10 cellular contexts compared by ENCODE assay signal in the genomic region with DNA sequence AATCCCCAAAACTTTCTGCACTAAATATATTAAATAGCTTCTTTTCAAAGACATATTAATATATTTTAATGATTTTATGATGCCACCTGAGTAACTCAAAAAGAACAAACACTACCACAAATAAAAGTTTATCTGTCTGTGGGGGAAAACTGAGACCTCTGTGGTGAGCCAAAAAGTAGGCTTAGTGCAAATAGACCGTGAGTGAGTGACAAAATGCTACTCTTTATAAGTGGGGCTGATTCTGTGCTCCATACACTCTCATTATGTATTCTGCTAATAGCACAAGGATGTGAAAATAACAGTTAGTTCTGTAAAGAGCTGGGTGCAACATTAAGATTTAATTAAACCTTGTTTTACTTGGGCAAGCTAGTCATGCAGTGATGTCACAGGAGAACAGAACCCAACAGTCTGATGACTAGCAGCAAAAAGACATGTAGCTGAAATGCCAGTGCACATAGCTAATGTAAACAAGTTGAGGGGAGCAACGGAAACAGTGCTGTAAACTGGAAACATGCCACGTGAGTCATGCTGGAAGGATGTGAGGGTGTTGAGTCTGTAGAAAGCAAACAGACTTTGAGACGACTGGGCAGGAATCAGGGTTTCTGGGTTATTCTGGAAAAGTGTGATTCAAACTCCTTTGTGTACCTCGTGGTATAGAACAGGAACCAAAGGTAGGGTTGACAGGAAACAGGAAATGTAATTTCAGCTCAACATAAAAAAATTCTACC.
DNase-seq lines count a peak whose midpoint lies in the region; ATAC-seq and TF ChIP-seq lines count a peak whose summit lies in the region.
"Had no signal": no experiment of that assay in that cellular context is flagged by ENCODE, and none has a peak within 500 bp of the region (broad histone marks: within the 10 kb centered on the region; RNA-seq: fewer than 3 reads in every experiment).

No MANE protein-coding gene starts in this region.

- H3K4me3 Mint-ChIP-seq in MCF 10A (ENCODE audit: unreplicated experiment): peak overlapping the region; percentile 58
- no peak overlapping the region for H3K4me3 Mint-ChIP-seq in neural progenitor cell
- H3K4me3 Mint-ChIP-seq: activated naive CD4-positive, alpha-beta T cell treated with anti-CD3 and anti-CD28 coated beads, Interleukin-2, amount 50 U/mL, for 24 hours had no signal

- H3K27ac Mint-ChIP-seq in MCF 10A (ENCODE audit: low read depth, unreplicated experiment) (peak overlapping the region; percentile 89), neural progenitor cell (no peak overlapping the region)
- H3K27ac Mint-ChIP-seq: activated naive CD4-positive, alpha-beta T cell treated with anti-CD3 and anti-CD28 coated beads, Interleukin-2, amount 50 U/mL, for 24 hours had no signal

- BruUV-seq in MCF 10A (replicated peaks; lab: Mats Ljungman, UMichigan): no TSS peak

- H3K4me1 ChIP-seq in ACC112 (ENCODE audit: control insufficient read depth, insufficient read depth, low read length, unreplicated experiment) (peaks cover 3% of the 10 kb centered on the region), liver (ENCODE audit: control insufficient read depth in 4 of 4, insufficient read depth in 4 of 4, low read length in 3 of 4) (peaks cover 0 to 6% (median 0%) of the 10 kb centered on the region in 4 donors), neural progenitor cell (no peaks in the 10 kb centered on the region), HAP-1 (no peaks in the 10 kb centered on the region)
- H3K4me1 ChIP-seq: spleen had no signal

- H3K9me3 Mint-ChIP-seq in MCF 10A (ENCODE audit: unreplicated experiment) (no peaks in the 10 kb centered on the region), neural progenitor cell (no peaks in the 10 kb centered on the region)

- DNase-seq in LoVo (ENCODE audit: low spot score) (peak; percentile 74), MCF 10A (ENCODE audit: unreplicated experiment) (peak; percentile 99), neural progenitor cell (ENCODE audit: low spot score) (no peak), HAP-1 (ENCODE audit: low spot score in 2 of 2) (no peak)
- DNase-seq: spleen had no signal

- no peaks in the 10 kb centered on the region for H3K9me3 ChIP-seq in liver (ENCODE audit: control insufficient read depth in 4 of 4, low read length in 3 of 4)
- no peaks in the 10 kb centered on the region for H3K9me3 ChIP-seq in neural progenitor cell (ENCODE audit: low read depth)
- no peaks in the 10 kb centered on the region for H3K9me3 ChIP-seq in HAP-1
- H3K9me3 ChIP-seq: spleen had no signal

- in situ Hi-C loops in HAP-1 (cut with MboI; ENCODE audit: low sequenced_read_pairs): no loop called here

- H4K20me1 ChIP-seq in neural progenitor cell (ENCODE audit: low read depth): no peaks in the 10 kb centered on the region

- H3K27ac ChIP-seq in ACC112 (ENCODE audit: low read depth, low read length) (peak overlapping the region; percentile 71), liver (ENCODE audit: low read depth in 1 of 2, low read length in 2 of 2) (peak overlapping the region in 1 of 2 donors; percentile 46), neural progenitor cell (no peak overlapping the region)
- H3K27ac ChIP-seq: spleen had no signal

- ATAC-seq in HG03378 (IDR thresholded peaks at IDR 0.05; ENCODE audit: unreplicated experiment) (no peak), HG03354 (IDR thresholded peaks at IDR 0.05; ENCODE audit: poor library complexity, severe bottlenecking, unreplicated experiment) (no peak)

- no peaks in the 10 kb centered on the region for H3F3A ChIP-seq in neural progenitor cell (ENCODE audit: low read depth)

- CTCF ChIA-PET in MCF 10A (lab: Yijun Ruan, JAX): interaction anchor here (0.5 kb wide), 1 partner anchor 847 kb away, joined by 5 read pairs; no protein-coding TSS in a partner anchor

- no peaks in the 10 kb centered on the region for H3K27me3 Mint-ChIP-seq in MCF 10A (ENCODE audit: insufficient read depth, unreplicated experiment)
- H3K27me3 Mint-ChIP-seq in neural progenitor cell (ENCODE audit: insufficient read depth, low read depth): peaks cover 2% of the 10 kb centered on the region
- H3K27me3 Mint-ChIP-seq: activated naive CD4-positive, alpha-beta T cell treated with anti-CD3 and anti-CD28 coated beads, Interleukin-2, amount 50 U/mL, for 24 hours had no signal

- H3K9ac ChIP-seq in liver (ENCODE audit: low read depth in 1 of 2, low read length in 2 of 2) (no peak overlapping the region), neural progenitor cell (no peak overlapping the region)

- H3K4me3 ChIP-seq in ACC112 (ENCODE audit: low read depth, low read length): peak overlapping the region; percentile 18; the same call in 1 of the 2 replicates
- no peak overlapping the region for H3K4me3 ChIP-seq in liver (ENCODE audit: low read depth in 1 of 3, low read length in 3 of 3)
- no peak overlapping the region for H3K4me3 ChIP-seq in neural progenitor cell
- H3K4me3 ChIP-seq in HAP-1: no peak overlapping the region
- H3K4me3 ChIP-seq: spleen had no signal

- H2AFZ ChIP-seq in ACC112 (ENCODE audit: low read length, unreplicated experiment): no peak overlapping the region
- H2AFZ ChIP-seq in neural progenitor cell (replicated peaks): no peak overlapping the region

- no peaks in the 10 kb centered on the region for H3K27me3 ChIP-seq in ACC112 (ENCODE audit: insufficient read depth, low read length)
- H3K27me3 ChIP-seq in liver (ENCODE audit: control insufficient read depth in 4 of 4, insufficient read depth in 4 of 4, low read length in 3 of 4): no peaks in the 10 kb centered on the region
- H3K27me3 ChIP-seq in neural progenitor cell: no peaks in the 10 kb centered on the region
- no peaks in the 10 kb centered on the region for H3K27me3 ChIP-seq in HAP-1 (ENCODE audit: low read depth)
- H3K27me3 ChIP-seq: spleen had no signal

- 20% methylated on average over 5 of the region's 5 CpGs for WGBS in liver

- POLR2A ChIA-PET in MCF 10A (lab: Yijun Ruan, JAX): interaction anchor here (0.5 to 2.1 kb wide), 12 partner anchors 9 to 989 kb away, joined by 3 to 11 read pairs (median 3); no protein-coding TSS in a partner anchor

- H3K4me1 Mint-ChIP-seq in MCF 10A (ENCODE audit: insufficient read depth, unreplicated experiment) (peaks cover 6% of the 10 kb centered on the region), neural progenitor cell (peaks cover 2% of the 10 kb centered on the region)
- H3K4me1 Mint-ChIP-seq: activated naive CD4-positive, alpha-beta T cell treated with anti-CD3 and anti-CD28 coated beads, Interleukin-2, amount 50 U/mL, for 24 hours had no signal

- H3K36me3 ChIP-seq in ACC112 (ENCODE audit: insufficient read depth, low read length) (no peaks in the 10 kb centered on the region), liver (ENCODE audit: control insufficient read depth in 4 of 4, insufficient read depth in 3 of 4, low read depth in 1 of 4, low read length in 3 of 4) (no peaks in the 10 kb centered on the region), neural progenitor cell (no peaks in the 10 kb centered on the region), HAP-1 (replicated peaks) (no peaks in the 10 kb centered on the region)
- H3K36me3 ChIP-seq: spleen had no signal

- TF ChIP-seq RAD21 in liver (IDR thresholded peaks at IDR 0.05): peak; percentile 29 to 49

- no peaks in the 10 kb centered on the region for H3K79me2 ChIP-seq in ACC112 (ENCODE audit: control insufficient read depth, insufficient read depth, low read length, unreplicated experiment)
- H3K79me2 ChIP-seq in neural progenitor cell (ENCODE audit: low read depth): no peaks in the 10 kb centered on the region

- H3K4me2 ChIP-seq in neural progenitor cell: no peak overlapping the region

- H3K36me3 Mint-ChIP-seq in MCF 10A (ENCODE audit: insufficient read depth, unreplicated experiment): peaks cover 6% of the 10 kb centered on the region
- H3K36me3 Mint-ChIP-seq in neural progenitor cell: no peaks in the 10 kb centered on the region
- H3K36me3 Mint-ChIP-seq: activated naive CD4-positive, alpha-beta T cell treated with anti-CD3 and anti-CD28 coated beads, Interleukin-2, amount 50 U/mL, for 24 hours had no signal

- no peak for TF ChIP-seq CTCF in MCF 10A (IDR thresholded peaks at IDR 0.05; ENCODE audit: unreplicated experiment)
- no peak for TF ChIP-seq CTCF in liver (IDR thresholded peaks at IDR 0.05; ENCODE audit: low read depth, low read length, missing input control)
- no peak for TF ChIP-seq CTCF in neural progenitor cell (IDR thresholded peaks at IDR 0.05)

- intact Hi-C loops in MCF 10A (cut with micrococcal nuclease): no loop called here

TF ChIP-seq in liver, 16 proteins besides CTCF, POLR2A, EP300 and RAD21 (continues in another document):
- TF ChIP-seq, protein P1, sequence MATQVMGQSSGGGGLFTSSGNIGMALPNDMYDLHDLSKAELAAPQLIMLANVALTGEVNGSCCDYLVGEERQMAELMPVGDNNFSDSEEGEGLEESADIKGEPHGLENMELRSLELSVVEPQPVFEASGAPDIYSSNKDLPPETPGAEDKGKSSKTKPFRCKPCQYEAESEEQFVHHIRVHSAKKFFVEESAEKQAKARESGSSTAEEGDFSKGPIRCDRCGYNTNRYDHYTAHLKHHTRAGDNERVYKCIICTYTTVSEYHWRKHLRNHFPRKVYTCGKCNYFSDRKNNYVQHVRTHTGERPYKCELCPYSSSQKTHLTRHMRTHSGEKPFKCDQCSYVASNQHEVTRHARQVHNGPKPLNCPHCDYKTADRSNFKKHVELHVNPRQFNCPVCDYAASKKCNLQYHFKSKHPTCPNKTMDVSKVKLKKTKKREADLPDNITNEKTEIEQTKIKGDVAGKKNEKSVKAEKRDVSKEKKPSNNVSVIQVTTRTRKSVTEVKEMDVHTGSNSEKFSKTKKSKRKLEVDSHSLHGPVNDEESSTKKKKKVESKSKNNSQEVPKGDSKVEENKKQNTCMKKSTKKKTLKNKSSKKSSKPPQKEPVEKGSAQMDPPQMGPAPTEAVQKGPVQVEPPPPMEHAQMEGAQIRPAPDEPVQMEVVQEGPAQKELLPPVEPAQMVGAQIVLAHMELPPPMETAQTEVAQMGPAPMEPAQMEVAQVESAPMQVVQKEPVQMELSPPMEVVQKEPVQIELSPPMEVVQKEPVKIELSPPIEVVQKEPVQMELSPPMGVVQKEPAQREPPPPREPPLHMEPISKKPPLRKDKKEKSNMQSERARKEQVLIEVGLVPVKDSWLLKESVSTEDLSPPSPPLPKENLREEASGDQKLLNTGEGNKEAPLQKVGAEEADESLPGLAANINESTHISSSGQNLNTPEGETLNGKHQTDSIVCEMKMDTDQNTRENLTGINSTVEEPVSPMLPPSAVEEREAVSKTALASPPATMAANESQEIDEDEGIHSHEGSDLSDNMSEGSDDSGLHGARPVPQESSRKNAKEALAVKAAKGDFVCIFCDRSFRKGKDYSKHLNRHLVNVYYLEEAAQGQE (IDR thresholded peaks at IDR 0.05): no peak

Comparison
In these comparisons a context has a peak if more than half of its experiments do, and no peak if none do; other contexts are left out.
1. DNase-seq: peak in LoVo (single experiment) and MCF 10A (single experiment); none in neural progenitor cell (single experiment) and HAP-1 (0 of 2).